In the genomic region with DNA sequence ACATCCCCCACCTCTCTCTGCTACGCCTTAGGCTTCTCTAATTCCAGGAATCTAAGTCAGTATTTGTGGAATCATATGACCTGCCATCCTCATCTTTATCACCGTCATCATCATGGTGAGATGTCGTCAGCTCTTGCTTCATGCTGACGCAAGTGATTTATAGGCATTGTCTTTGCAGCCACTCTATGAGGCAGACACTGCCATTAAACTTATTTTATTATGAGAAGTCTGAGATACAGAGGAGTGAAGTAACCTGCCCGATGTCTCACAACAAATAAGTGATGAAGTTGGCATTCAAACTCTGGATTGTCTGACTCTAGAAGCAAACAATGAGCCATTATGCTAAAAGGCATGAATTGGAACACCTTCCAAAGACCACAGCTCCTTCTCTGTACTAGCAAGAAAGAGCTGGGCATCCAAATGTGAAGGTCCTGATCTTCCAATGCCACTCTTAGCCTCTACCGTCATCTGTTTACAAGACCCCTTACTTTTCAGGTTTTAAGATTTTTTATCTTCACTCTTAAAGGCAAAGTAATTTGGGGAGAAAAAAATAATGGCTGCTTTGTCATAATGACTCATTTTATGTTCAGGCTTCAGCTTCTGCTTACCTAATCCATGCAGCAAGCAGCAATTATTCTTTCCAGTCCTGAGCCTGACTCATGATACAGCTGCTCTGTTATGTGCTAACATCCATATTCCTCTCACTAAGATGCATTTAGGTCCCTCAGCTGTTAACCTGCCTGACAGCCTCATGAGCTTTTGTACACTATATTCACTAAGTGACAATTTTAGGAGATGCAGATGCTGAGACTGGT, we compare ENCODE assay signal across 1 cellular context.
A peak's percentile ranks its signal among the peaks of the same experiment; 100 is the strongest.
TF ChIP-seq lines count a peak whose summit lies in the region.

No MANE protein-coding gene starts in this region.

TF ChIP-seq in K562, 482 proteins besides CTCF, POLR2A, EP300 and RAD21 (continued from another document and continues in another):
- TF ChIP-seq, protein P1, sequence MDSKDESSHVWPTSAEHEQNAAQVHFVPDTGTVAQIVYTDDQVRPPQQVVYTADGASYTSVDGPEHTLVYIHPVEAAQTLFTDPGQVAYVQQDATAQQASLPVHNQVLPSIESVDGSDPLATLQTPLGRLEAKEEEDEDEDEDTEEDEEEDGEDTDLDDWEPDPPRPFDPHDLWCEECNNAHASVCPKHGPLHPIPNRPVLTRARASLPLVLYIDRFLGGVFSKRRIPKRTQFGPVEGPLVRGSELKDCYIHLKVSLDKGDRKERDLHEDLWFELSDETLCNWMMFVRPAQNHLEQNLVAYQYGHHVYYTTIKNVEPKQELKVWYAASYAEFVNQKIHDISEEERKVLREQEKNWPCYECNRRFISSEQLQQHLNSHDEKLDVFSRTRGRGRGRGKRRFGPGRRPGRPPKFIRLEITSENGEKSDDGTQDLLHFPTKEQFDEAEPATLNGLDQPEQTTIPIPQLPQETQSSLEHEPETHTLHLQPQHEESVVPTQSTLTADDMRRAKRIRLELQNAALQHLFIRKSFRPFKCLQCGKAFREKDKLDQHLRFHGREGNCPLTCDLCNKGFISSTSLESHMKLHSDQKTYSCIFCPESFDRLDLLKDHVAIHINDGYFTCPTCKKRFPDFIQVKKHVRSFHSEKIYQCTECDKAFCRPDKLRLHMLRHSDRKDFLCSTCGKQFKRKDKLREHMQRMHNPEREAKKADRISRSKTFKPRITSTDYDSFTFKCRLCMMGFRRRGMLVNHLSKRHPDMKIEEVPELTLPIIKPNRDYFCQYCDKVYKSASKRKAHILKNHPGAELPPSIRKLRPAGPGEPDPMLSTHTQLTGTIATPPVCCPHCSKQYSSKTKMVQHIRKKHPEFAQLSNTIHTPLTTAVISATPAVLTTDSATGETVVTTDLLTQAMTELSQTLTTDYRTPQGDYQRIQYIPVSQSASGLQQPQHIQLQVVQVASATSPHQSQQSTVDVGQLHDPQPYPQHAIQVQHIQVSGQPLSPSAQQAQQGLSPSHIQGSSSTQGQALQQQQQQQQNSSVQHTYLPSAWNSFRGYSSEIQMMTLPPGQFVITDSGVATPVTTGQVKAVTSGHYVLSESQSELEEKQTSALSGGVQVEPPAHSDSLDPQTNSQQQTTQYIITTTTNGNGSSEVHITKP (IDR thresholded peaks at IDR 0.05; ENCODE audit: partially characterized antibody), result peak; percentile 17
- TF ChIP-seq NR2F6 (CRISPR knock-in tag; IDR thresholded peaks at IDR 0.05) (0 out of 2 replicates have a peak, but pooled peaks have one; percentile 15), NFE2 (IDR thresholded peaks at IDR 0.05; ENCODE audit: low read depth) (peak; percentile 68), TRIM24 (IDR thresholded peaks at IDR 0.05) (peak; percentile 37 to 89; a peak in 3 of 4 replicates), KLF1 (tag; IDR thresholded peaks at IDR 0.05) (0 out of 2 replicates have a peak, but pooled peaks have one; percentile 35), CBFA2T2 (conservative IDR thresholded peaks at IDR 0.05) (peak; percentile 51), CREB1 (IDR thresholded peaks at IDR 0.05) (peak; percentile 93), CREB1 (CRISPR knock-in tag; IDR thresholded peaks at IDR 0.05) (peak; percentile 89), FOXP1 (CRISPR knock-in tag; IDR thresholded peaks at IDR 0.05) (no peak), GATA2 (CRISPR knock-in tag; IDR thresholded peaks at IDR 0.05) (peak; percentile 82), HDAC8 (tag; IDR thresholded peaks at IDR 0.05) (peak; percentile 48; the same call in 1 of the 2 replicates), OTX1 (CRISPR knock-in tag; IDR thresholded peaks at IDR 0.05) (peak; percentile 74; the same call in 1 of the 2 replicates), RBM39 (optimal IDR thresholded peaks at IDR 0.05; ENCODE audit: low read depth, low read length) (no peak), JUND (IDR thresholded peaks at IDR 0.05; ENCODE audit: borderline replicate concordance, low read depth, low read length) (peak; percentile 97), JUND (tag; IDR thresholded peaks at IDR 0.05; ENCODE audit: borderline replicate concordance, low read depth, low read length) (peak; percentile 98), SRSF9 (IDR thresholded peaks at IDR 0.05; ENCODE audit: borderline replicate concordance, low read depth, low read length) (no peak), GATAD2A (IDR thresholded peaks at IDR 0.05) (0 out of 2 replicates have a peak, but pooled peaks have one; percentile 20), NCOA6 (IDR thresholded peaks at IDR 0.05) (peak; percentile 71), MTF1 (CRISPR knock-in tag; IDR thresholded peaks at IDR 0.05; ENCODE audit: borderline replicate concordance) (no peak), CEBPB (tag; IDR thresholded peaks at IDR 0.05) (peak; percentile 100), MYC (IDR thresholded peaks at IDR 0.05; ENCODE audit: low read depth, low read length) (peak; percentile 65; the same call in 1 of the 2 replicates), MYC (CRISPR knock-in tag; IDR thresholded peaks at IDR 0.05; ENCODE audit: borderline replicate concordance, low read depth) (no peak), ZEB2 (IDR thresholded peaks at IDR 0.05) (peak; percentile 95), ARNT (IDR thresholded peaks at IDR 0.05) (peak in 1 of 2 experiments; percentile 69; a peak in 1 of 4 replicates), MAZ (CRISPR knock-in tag; conservative IDR thresholded peaks at IDR 0.05 in 1 of 2, IDR thresholded peaks at IDR 0.05 in 1 of 2) (peak; percentile 63 to 87), GATAD2B (IDR thresholded peaks at IDR 0.05; ENCODE audit: borderline replicate concordance) (peak; percentile 46; the same call in 1 of the 2 replicates), MEF2D (tag; conservative IDR thresholded peaks at IDR 0.05; ENCODE audit: low read depth) (0 out of 2 replicates have a peak, but pooled peaks have one; percentile 61), CHD1 (IDR thresholded peaks at IDR 0.05; ENCODE audit: low read length) (no peak), HDAC3 (IDR thresholded peaks at IDR 0.05; ENCODE audit: borderline replicate concordance, partially characterized antibody) (peak; percentile 78)
- TF ChIP-seq, protein P2, sequence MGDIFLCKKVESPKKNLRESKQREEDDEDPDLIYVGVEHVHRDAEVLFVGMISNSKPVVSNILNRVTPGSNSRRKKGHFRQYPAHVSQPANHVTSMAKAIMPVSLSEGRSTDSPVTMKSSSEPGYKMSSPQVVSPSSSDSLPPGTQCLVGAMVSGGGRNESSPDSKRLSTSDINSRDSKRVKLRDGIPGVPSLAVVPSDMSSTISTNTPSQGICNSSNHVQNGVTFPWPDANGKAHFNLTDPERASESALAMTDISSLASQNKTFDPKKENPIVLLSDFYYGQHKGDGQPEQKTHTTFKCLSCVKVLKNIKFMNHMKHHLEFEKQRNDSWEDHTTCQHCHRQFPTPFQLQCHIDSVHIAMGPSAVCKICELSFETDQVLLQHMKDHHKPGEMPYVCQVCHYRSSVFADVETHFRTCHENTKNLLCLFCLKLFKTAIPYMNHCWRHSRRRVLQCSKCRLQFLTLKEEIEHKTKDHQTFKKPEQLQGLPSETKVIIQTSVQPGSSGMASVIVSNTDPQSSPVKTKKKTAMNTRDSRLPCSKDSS (IDR thresholded peaks at IDR 0.05; ENCODE audit: low read depth, partially characterized antibody), result no peak
- TF ChIP-seq, protein P3, sequence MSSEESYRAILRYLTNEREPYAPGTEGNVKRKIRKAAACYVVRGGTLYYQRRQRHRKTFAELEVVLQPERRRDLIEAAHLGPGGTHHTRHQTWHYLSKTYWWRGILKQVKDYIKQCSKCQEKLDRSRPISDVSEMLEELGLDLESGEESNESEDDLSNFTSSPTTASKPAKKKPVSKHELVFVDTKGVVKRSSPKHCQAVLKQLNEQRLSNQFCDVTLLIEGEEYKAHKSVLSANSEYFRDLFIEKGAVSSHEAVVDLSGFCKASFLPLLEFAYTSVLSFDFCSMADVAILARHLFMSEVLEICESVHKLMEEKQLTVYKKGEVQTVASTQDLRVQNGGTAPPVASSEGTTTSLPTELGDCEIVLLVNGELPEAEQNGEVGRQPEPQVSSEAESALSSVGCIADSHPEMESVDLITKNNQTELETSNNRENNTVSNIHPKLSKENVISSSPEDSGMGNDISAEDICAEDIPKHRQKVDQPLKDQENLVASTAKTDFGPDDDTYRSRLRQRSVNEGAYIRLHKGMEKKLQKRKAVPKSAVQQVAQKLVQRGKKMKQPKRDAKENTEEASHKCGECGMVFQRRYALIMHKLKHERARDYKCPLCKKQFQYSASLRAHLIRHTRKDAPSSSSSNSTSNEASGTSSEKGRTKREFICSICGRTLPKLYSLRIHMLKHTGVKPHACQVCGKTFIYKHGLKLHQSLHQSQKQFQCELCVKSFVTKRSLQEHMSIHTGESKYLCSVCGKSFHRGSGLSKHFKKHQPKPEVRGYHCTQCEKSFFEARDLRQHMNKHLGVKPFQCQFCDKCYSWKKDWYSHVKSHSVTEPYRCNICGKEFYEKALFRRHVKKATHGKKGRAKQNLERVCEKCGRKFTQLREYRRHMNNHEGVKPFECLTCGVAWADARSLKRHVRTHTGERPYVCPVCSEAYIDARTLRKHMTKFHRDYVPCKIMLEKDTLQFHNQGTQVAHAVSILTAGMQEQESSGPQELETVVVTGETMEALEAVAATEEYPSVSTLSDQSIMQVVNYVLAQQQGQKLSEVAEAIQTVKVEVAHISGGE (CRISPR knock-in tag; IDR thresholded peaks at IDR 0.05), result peak in 1 of 3 experiments; percentile 44; a peak in 1 of 6 replicates
- TF ChIP-seq, protein P4, sequence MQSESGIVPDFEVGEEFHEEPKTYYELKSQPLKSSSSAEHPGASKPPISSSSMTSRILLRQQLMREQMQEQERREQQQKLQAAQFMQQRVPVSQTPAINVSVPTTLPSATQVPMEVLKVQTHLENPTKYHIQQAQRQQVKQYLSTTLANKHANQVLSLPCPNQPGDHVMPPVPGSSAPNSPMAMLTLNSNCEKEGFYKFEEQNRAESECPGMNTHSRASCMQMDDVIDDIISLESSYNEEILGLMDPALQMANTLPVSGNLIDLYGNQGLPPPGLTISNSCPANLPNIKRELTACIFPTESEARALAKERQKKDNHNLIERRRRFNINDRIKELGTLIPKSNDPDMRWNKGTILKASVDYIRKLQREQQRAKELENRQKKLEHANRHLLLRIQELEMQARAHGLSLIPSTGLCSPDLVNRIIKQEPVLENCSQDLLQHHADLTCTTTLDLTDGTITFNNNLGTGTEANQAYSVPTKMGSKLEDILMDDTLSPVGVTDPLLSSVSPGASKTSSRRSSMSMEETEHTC (IDR thresholded peaks at IDR 0.05), result peak; percentile 94
- TF ChIP-seq, protein P5, sequence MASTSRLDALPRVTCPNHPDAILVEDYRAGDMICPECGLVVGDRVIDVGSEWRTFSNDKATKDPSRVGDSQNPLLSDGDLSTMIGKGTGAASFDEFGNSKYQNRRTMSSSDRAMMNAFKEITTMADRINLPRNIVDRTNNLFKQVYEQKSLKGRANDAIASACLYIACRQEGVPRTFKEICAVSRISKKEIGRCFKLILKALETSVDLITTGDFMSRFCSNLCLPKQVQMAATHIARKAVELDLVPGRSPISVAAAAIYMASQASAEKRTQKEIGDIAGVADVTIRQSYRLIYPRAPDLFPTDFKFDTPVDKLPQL (IDR thresholded peaks at IDR 0.05; ENCODE audit: extremely low read depth, insufficient read length), result no peak
- TF ChIP-seq, protein P6, sequence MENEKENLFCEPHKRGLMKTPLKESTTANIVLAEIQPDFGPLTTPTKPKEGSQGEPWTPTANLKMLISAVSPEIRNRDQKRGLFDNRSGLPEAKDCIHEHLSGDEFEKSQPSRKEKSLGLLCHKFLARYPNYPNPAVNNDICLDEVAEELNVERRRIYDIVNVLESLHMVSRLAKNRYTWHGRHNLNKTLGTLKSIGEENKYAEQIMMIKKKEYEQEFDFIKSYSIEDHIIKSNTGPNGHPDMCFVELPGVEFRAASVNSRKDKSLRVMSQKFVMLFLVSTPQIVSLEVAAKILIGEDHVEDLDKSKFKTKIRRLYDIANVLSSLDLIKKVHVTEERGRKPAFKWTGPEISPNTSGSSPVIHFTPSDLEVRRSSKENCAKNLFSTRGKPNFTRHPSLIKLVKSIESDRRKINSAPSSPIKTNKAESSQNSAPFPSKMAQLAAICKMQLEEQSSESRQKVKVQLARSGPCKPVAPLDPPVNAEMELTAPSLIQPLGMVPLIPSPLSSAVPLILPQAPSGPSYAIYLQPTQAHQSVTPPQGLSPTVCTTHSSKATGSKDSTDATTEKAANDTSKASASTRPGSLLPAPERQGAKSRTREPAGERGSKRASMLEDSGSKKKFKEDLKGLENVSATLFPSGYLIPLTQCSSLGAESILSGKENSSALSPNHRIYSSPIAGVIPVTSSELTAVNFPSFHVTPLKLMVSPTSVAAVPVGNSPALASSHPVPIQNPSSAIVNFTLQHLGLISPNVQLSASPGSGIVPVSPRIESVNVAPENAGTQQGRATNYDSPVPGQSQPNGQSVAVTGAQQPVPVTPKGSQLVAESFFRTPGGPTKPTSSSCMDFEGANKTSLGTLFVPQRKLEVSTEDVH (IDR thresholded peaks at IDR 0.05; ENCODE audit: low read depth, partially characterized antibody), result peak; percentile 68
